ENCODE assay signal across 23 cellular contexts in genomic region chr20:57598491-57598890, GRCh38. TPM values are rescaled to one million over a fixed set of nuclear protein-coding genes. Genes with fewer than 3 reads are reported as not detected.
DNase-seq lines count a peak whose midpoint lies in the region; ATAC-seq, FAIRE-seq and TF ChIP-seq lines count a peak whose summit lies in the region.
"Had no signal": no experiment of that assay in that cellular context is flagged by ENCODE, and none has a peak within 500 bp of the region (broad histone marks: within the 10 kb centered on the region; RNA-seq: fewer than 3 reads in every experiment).

No MANE protein-coding gene starts in this region.

- peak overlapping the region; percentile 47 for H3K4me2 ChIP-seq in neural progenitor cell
- H3K4me2 ChIP-seq: BLaER1, GM23338 had no signal

- TF ChIP-seq CTCF in kidney (IDR thresholded peaks at IDR 0.05; ENCODE audit: borderline replicate concordance, extremely low read depth, insufficient read depth) (no peak), neural progenitor cell (IDR thresholded peaks at IDR 0.05) (no peak)

- no peak overlapping the region for H3K27ac ChIP-seq in kidney (ENCODE audit: low read depth in 2 of 2, low read length in 2 of 2)
- no peak overlapping the region for H3K27ac ChIP-seq in neural progenitor cell
- H3K27ac ChIP-seq: BLaER1, C4-2B had no signal

- no peak overlapping the region for H2AFZ ChIP-seq in neural progenitor cell (replicated peaks)
- H2AFZ ChIP-seq: GM23338 had no signal

- peaks cover 39% of the 10 kb centered on the region for H3K4me1 Mint-ChIP-seq in neural progenitor cell

- intact Hi-C loops in kidney (cut with DNase I), result loop anchor here (5.0 kb wide), 1 partner anchor 609 kb away; no protein-coding TSS in a partner anchor

- H3K27me3 Mint-ChIP-seq in neural progenitor cell (ENCODE audit: insufficient read depth, low read depth), result peaks cover 21% of the 10 kb centered on the region

- peaks cover 2% of the 10 kb centered on the region for H3K9me3 Mint-ChIP-seq in neural progenitor cell
- H3K9me3 Mint-ChIP-seq: CD8-positive, alpha-beta memory T cell; H9; HFFc6 had no signal

- no peaks in the 10 kb centered on the region for H3K27me3 ChIP-seq in neural progenitor cell
- H3K27me3 ChIP-seq: BLaER1 had no signal

- no peaks in the 10 kb centered on the region for H3K79me2 ChIP-seq in neural progenitor cell (ENCODE audit: low read depth)

- no peaks in the 10 kb centered on the region for H4K20me1 ChIP-seq in neural progenitor cell (ENCODE audit: low read depth)
- H4K20me1 ChIP-seq: BLaER1 had no signal

- DNase-seq in kidney (peak; percentile 29), neural progenitor cell (ENCODE audit: low spot score) (no peak), urothelium cell line (ENCODE audit: low spot score) (no peak), SHP77 treated with DMSO at 0.1 percent for 48 hours (lab: John Stamatoyannopoulos, UW) (no peak)
- DNase-seq: CD4-positive, CD25-positive, alpha-beta regulatory T cell; CD8-positive, alpha-beta memory T cell; DMS 273 treated with DMSO at 0.1 percent for 48 hours; DMS79; EL; GDM1; H9; HFFc6 had no signal

- H3K4me3 ChIP-seq in kidney (ENCODE audit: low read length in 2 of 2), result no peak overlapping the region
- no peak overlapping the region for H3K4me3 ChIP-seq in neural progenitor cell
- H3K4me3 ChIP-seq: BLaER1, GM12878, GM23338 had no signal

- H3K9me3 ChIP-seq in kidney (ENCODE audit: control insufficient read depth in 1 of 2, low read length in 2 of 2) (no peaks in the 10 kb centered on the region), neural progenitor cell (ENCODE audit: low read depth) (no peaks in the 10 kb centered on the region)
- H3K9me3 ChIP-seq: BLaER1 had no signal

- no peak overlapping the region for H3K4me3 Mint-ChIP-seq in neural progenitor cell
- H3K4me3 Mint-ChIP-seq: CD4-positive, CD25-positive, alpha-beta regulatory T cell; CD8-positive, alpha-beta memory T cell; GM23338; H9; HFFc6 had no signal

- peaks cover 0 to 4% of the 10 kb centered on the region in 2 donors for H3K4me1 ChIP-seq in kidney (ENCODE audit: control insufficient read depth in 1 of 2, insufficient read depth in 1 of 2, low read depth in 1 of 2, low read length in 2 of 2)
- H3K4me1 ChIP-seq in neural progenitor cell, result peaks cover 9% of the 10 kb centered on the region

- no peaks in the 10 kb centered on the region for H3K36me3 Mint-ChIP-seq in neural progenitor cell
- H3K36me3 Mint-ChIP-seq: CD4-positive, CD25-positive, alpha-beta regulatory T cell; CD8-positive, alpha-beta memory T cell had no signal

- H3K36me3 ChIP-seq in kidney (ENCODE audit: control insufficient read depth in 1 of 2, insufficient read depth in 2 of 2, low read length in 2 of 2) (no peaks in the 10 kb centered on the region), neural progenitor cell (no peaks in the 10 kb centered on the region)
- H3K36me3 ChIP-seq: BLaER1 had no signal

- no peak overlapping the region for H3K27ac Mint-ChIP-seq in neural progenitor cell
- H3K27ac Mint-ChIP-seq: CD4-positive, CD25-positive, alpha-beta regulatory T cell; GM23338; H9; HFFc6 had no signal

- peaks cover 8% of the 10 kb centered on the region for H3F3A ChIP-seq in neural progenitor cell (ENCODE audit: low read depth)

- no peak for FAIRE-seq in kidney (lab: Jason Lieb, UNC)
- FAIRE-seq in urothelium cell line (lab: Jason Lieb, UNC), result peak; percentile 67
- FAIRE-seq: D721Med, GM12878 had no signal

- no peak for ATAC-seq in GM18520 (IDR thresholded peaks at IDR 0.05; ENCODE audit: unreplicated experiment)
- no peak for ATAC-seq in HG03565 (IDR thresholded peaks at IDR 0.05; ENCODE audit: unreplicated experiment)
- ATAC-seq: GM12878, HCT116 had no signal

- H3K9ac ChIP-seq in kidney (ENCODE audit: low read length in 2 of 2) (no peak overlapping the region), neural progenitor cell (no peak overlapping the region)
- H3K9ac ChIP-seq: BLaER1 had no signal

RNA-seq across cellular contexts. Expression of gene ZBP1, which starts 21.7 kb away (rescaled TPM):
- 3.7 TPM for total RNA-seq in kidney
- polyA plus RNA-seq in kidney (ENCODE audit: insufficient read depth, low read depth, low replicate concordance), result not detected
- total RNA-seq in neural progenitor cell (ENCODE audit: low replicate concordance), result not detected in 2 replicates
- total RNA-seq: A172, A673, GM23338, H4, H9, HFFc6 had no signal
- polyA plus RNA-seq: GM23338 had no signal

RNA-seq across cellular contexts. Expression of gene PCK1, which starts 37.6 kb away (rescaled TPM):
- total RNA-seq in kidney (29.7 TPM), neural progenitor cell (ENCODE audit: low replicate concordance) (not detected in 2 replicates)
- 551 TPM for polyA plus RNA-seq in kidney (ENCODE audit: insufficient read depth, low read depth, low replicate concordance)
- total RNA-seq: A172; A673; CD4-positive, CD25-positive, alpha-beta regulatory T cell; CD8-positive, alpha-beta memory T cell; GM23338; H9; HFFc6 had no signal
- polyA plus RNA-seq: CD4-positive, CD25-positive, alpha-beta regulatory T cell; CD8-positive, alpha-beta memory T cell; GM23338 had no signal

Comparison
In these comparisons a context has a peak if more than half of its experiments do, and no peak if none do; other contexts are left out.
1. RNA of gene PCK1, which starts 37.6 kb away (total RNA-seq): 29.7 TPM in kidney (single experiment); not detected in neural progenitor cell; every median in the first group is over 10 times any median in the second.